In genomic region chr1:160083968-160084770, GRCh38 we compare ENCODE assay signal across 7 cellular contexts. TPM values are rescaled to one million over a fixed set of nuclear protein-coding genes. Genes with fewer than 3 reads are reported as not detected.
A peak's percentile ranks its signal among the peaks of the same experiment; 100 is the strongest.
DNase-seq lines count a peak whose midpoint lies in the region; ATAC-seq and TF ChIP-seq lines count a peak whose summit lies in the region.

No MANE protein-coding gene starts in this region.

- peak; percentile 81 for ATAC-seq in GM19043 (IDR thresholded peaks at IDR 0.05; ENCODE audit: low read depth, unreplicated experiment)
- ATAC-seq in lung (ENCODE audit: insufficient read depth, low FRiP score), result peak; percentile 76

- no peaks in the 10 kb centered on the region for H3K9me3 ChIP-seq in lung (ENCODE audit: control insufficient read depth in 2 of 2, insufficient read depth in 1 of 2, low read length in 1 of 2)

- H3K4me3 ChIP-seq in lung, result no peak overlapping the region

- DNase-seq in NCI-H1092 treated with DMSO at 0.1 percent for 48 hours (lab: John Stamatoyannopoulos, UW) (peak; percentile 78), dermis blood vessel endothelial cell (peak; percentile 64), lung (ENCODE audit: low spot score) (peak; percentile 77), NCI-H524 treated with DMSO at 0.1 percent for 48 hours (lab: John Stamatoyannopoulos, UW) (no peak)
- peak; percentile 79 for DNase-seq in activated CD4-positive, alpha-beta T cell treated with anti-CD3 and anti-CD28 coated beads, Interleukin-2, amount 50 U/mL, for 1 hour
- DNase-seq in stimulated activated CD8-positive, alpha-beta memory T cell treated with anti-CD3 and anti-CD28 coated beads, Interleukin-15, amount 100 ng/mL, for 4 hours (ENCODE audit: low read depth in 2 of 2), result peak; percentile 39 to 49

- 23 to 32% methylated on average over 92 to 96 of the region's 96 CpGs for WGBS in lung, 2 donors

- H3K27ac ChIP-seq in lung (ENCODE audit: low read depth in 1 of 2, low read length in 1 of 2), result no peak overlapping the region

- peaks cover 0 to 6% of the 10 kb centered on the region in 2 donors for H3K36me3 ChIP-seq in lung (ENCODE audit: control insufficient read depth in 2 of 2, insufficient read depth in 2 of 2, low read length in 2 of 2)

- H3K27me3 ChIP-seq in lung (ENCODE audit: control insufficient read depth, insufficient read depth), result no peaks in the 10 kb centered on the region

- H3K4me1 ChIP-seq in lung (ENCODE audit: control insufficient read depth in 2 of 2, insufficient read depth in 2 of 2, low read length in 2 of 2), result peaks cover 0 to 4% of the 10 kb centered on the region in 2 donors

- peak; percentile 51 for TF ChIP-seq CTCF in lung (IDR thresholded peaks at IDR 0.05; ENCODE audit: control extremely low read depth, extremely low read depth)

RNA-seq across cellular contexts. Expression of gene KCNJ9, which starts 2.8 kb away (rescaled TPM):
- total RNA-seq in dermis blood vessel endothelial cell (not detected in 2 replicates), lung (not detected)
- polyA plus RNA-seq in lung, result not detected

RNA-seq across cellular contexts. Expression of gene KCNJ10, which starts 14.2 kb away (rescaled TPM):
- total RNA-seq in dermis blood vessel endothelial cell (not detected in 2 replicates), lung (under 1 TPM; 0.09 to 0.37 TPM)
- under 1 TPM; 0.02 to 0.10 TPM for polyA plus RNA-seq in lung

RNA-seq across cellular contexts. Expression of gene IGSF8, which starts 14.2 kb away (rescaled TPM):
- total RNA-seq in dermis blood vessel endothelial cell (13.4 and 16.6 TPM in 2 replicates), lung (10 to 100 TPM; 23.5 to 39.5 TPM)
- 10 to 100 TPM; 25.8 to 27.7 TPM for polyA plus RNA-seq in lung

RNA-seq across cellular contexts. Expression of gene ATP1A2, which starts 31.4 kb away (rescaled TPM):
- not detected in 2 replicates for total RNA-seq in dermis blood vessel endothelial cell
- 1 to 10 TPM; 4.8 to 7.9 TPM for total RNA-seq in lung
- polyA plus RNA-seq in lung, result 1 to 10 TPM; 1.1 to 1.5 TPM

RNA-seq across cellular contexts. Expression of gene PIGM, which starts 52.4 kb away (rescaled TPM):
- total RNA-seq in dermis blood vessel endothelial cell (2.6 and 3.5 TPM in 2 replicates), lung (1 to 10 TPM; 7.5 to 9.1 TPM)
- 1 to 10 TPM; 3.7 to 3.9 TPM for polyA plus RNA-seq in lung
